1 cellular context compared by ENCODE assay signal in the genomic region with DNA sequence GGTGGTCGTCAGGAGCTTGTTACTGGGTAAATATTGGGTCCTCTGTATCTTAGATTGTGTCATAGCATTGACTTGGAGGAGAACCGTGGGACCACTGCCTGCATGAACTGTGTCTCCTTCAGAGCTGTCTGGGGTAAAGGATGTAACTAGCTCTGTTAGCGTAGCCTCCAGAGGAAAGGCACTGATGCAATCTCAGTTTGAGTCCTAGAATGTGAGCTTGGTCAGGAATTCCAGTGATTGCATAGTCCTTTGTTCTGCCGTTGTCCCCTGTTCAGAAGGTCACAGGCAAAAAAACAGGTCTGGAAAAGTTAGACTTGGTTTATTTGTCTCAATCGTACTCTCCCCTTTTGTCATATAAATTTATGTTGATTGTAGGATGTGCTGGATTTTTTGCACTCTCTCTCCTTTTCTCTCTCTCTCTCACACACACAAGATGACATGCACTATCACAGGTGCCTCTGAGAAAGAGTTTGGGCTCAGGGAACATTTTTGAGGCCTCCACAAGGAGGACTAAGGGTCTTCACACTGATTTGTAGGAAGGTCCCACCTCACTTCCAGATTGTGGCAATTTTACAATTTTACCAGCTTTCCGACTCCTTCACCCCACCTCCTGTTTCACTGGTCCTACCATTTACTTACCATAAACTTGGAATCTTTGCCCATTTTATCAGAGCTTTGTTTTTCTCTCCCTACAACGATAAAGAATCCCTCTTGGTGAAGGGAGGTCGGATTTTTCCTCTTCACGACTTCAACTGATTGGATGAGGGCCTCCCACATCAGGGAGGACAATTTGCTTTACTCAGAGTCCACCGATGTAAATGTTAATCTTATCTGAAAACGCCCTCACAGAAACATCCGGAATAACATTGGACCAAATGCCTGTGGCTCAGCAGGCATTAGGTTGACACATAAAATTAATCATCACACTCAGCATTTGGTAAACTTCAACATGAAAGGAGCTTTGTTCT.
A peak's percentile ranks its signal among the peaks of the same experiment; 100 is the strongest.
TF ChIP-seq lines count a peak whose summit lies in the region.

No MANE protein-coding gene starts in this region.

TF ChIP-seq in HepG2, 621 proteins besides CTCF, POLR2A, EP300 and RAD21 (continued from another document and continues in another):
- TF ChIP-seq, protein P1, sequence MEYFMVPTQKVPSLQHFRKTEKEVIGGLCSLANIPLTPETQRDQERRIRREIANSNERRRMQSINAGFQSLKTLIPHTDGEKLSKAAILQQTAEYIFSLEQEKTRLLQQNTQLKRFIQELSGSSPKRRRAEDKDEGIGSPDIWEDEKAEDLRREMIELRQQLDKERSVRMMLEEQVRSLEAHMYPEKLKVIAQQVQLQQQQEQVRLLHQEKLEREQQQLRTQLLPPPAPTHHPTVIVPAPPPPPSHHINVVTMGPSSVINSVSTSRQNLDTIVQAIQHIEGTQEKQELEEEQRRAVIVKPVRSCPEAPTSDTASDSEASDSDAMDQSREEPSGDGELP (IDR thresholded peaks at IDR 0.05; ENCODE audit: borderline replicate concordance, low read depth): no peak; the same call in 1 of the 2 replicates
- no peak for TF ChIP-seq MBD4 (IDR thresholded peaks at IDR 0.05; ENCODE audit: borderline replicate concordance, low read length)
- TF ChIP-seq, protein P2, sequence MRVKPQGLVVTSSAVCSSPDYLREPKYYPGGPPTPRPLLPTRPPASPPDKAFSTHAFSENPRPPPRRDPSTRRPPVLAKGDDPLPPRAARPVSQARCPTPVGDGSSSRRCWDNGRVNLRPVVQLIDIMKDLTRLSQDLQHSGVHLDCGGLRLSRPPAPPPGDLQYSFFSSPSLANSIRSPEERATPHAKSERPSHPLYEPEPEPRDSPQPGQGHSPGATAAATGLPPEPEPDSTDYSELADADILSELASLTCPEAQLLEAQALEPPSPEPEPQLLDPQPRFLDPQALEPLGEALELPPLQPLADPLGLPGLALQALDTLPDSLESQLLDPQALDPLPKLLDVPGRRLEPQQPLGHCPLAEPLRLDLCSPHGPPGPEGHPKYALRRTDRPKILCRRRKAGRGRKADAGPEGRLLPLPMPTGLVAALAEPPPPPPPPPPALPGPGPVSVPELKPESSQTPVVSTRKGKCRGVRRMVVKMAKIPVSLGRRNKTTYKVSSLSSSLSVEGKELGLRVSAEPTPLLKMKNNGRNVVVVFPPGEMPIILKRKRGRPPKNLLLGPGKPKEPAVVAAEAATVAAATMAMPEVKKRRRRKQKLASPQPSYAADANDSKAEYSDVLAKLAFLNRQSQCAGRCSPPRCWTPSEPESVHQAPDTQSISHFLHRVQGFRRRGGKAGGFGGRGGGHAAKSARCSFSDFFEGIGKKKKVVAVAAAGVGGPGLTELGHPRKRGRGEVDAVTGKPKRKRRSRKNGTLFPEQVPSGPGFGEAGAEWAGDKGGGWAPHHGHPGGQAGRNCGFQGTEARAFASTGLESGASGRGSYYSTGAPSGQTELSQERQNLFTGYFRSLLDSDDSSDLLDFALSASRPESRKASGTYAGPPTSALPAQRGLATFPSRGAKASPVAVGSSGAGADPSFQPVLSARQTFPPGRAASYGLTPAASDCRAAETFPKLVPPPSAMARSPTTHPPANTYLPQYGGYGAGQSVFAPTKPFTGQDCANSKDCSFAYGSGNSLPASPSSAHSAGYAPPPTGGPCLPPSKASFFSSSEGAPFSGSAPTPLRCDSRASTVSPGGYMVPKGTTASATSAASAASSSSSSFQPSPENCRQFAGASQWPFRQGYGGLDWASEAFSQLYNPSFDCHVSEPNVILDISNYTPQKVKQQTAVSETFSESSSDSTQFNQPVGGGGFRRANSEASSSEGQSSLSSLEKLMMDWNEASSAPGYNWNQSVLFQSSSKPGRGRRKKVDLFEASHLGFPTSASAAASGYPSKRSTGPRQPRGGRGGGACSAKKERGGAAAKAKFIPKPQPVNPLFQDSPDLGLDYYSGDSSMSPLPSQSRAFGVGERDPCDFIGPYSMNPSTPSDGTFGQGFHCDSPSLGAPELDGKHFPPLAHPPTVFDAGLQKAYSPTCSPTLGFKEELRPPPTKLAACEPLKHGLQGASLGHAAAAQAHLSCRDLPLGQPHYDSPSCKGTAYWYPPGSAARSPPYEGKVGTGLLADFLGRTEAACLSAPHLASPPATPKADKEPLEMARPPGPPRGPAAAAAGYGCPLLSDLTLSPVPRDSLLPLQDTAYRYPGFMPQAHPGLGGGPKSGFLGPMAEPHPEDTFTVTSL (CRISPR knock-in tag; IDR thresholded peaks at IDR 0.05; ENCODE audit: borderline replicate concordance): peak; percentile 83; the same call in 1 of the 2 replicates
- TF ChIP-seq, protein P3, sequence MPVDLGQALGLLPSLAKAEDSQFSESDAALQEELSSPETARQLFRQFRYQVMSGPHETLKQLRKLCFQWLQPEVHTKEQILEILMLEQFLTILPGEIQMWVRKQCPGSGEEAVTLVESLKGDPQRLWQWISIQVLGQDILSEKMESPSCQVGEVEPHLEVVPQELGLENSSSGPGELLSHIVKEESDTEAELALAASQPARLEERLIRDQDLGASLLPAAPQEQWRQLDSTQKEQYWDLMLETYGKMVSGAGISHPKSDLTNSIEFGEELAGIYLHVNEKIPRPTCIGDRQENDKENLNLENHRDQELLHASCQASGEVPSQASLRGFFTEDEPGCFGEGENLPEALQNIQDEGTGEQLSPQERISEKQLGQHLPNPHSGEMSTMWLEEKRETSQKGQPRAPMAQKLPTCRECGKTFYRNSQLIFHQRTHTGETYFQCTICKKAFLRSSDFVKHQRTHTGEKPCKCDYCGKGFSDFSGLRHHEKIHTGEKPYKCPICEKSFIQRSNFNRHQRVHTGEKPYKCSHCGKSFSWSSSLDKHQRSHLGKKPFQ (CRISPR knock-in tag; IDR thresholded peaks at IDR 0.05; ENCODE audit: insufficient replicate concordance): peak; percentile 59
- no peak for TF ChIP-seq SRY (CRISPR knock-in tag; IDR thresholded peaks at IDR 0.05)
- peak; percentile 81 for TF ChIP-seq KAT8 (CRISPR knock-in tag; IDR thresholded peaks at IDR 0.05)
- TF ChIP-seq SP2 (CRISPR knock-in tag; IDR thresholded peaks at IDR 0.05): no peak
- TF ChIP-seq, protein P4, sequence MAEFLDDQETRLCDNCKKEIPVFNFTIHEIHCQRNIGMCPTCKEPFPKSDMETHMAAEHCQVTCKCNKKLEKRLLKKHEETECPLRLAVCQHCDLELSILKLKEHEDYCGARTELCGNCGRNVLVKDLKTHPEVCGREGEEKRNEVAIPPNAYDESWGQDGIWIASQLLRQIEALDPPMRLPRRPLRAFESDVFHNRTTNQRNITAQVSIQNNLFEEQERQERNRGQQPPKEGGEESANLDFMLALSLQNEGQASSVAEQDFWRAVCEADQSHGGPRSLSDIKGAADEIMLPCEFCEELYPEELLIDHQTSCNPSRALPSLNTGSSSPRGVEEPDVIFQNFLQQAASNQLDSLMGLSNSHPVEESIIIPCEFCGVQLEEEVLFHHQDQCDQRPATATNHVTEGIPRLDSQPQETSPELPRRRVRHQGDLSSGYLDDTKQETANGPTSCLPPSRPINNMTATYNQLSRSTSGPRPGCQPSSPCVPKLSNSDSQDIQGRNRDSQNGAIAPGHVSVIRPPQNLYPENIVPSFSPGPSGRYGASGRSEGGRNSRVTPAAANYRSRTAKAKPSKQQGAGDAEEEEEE (CRISPR knock-in tag; IDR thresholded peaks at IDR 0.05; ENCODE audit: borderline replicate concordance): no peak
- no peak for TF ChIP-seq SNAI1 (CRISPR knock-in tag; IDR thresholded peaks at IDR 0.05; ENCODE audit: borderline replicate concordance)
- TF ChIP-seq, protein P5, sequence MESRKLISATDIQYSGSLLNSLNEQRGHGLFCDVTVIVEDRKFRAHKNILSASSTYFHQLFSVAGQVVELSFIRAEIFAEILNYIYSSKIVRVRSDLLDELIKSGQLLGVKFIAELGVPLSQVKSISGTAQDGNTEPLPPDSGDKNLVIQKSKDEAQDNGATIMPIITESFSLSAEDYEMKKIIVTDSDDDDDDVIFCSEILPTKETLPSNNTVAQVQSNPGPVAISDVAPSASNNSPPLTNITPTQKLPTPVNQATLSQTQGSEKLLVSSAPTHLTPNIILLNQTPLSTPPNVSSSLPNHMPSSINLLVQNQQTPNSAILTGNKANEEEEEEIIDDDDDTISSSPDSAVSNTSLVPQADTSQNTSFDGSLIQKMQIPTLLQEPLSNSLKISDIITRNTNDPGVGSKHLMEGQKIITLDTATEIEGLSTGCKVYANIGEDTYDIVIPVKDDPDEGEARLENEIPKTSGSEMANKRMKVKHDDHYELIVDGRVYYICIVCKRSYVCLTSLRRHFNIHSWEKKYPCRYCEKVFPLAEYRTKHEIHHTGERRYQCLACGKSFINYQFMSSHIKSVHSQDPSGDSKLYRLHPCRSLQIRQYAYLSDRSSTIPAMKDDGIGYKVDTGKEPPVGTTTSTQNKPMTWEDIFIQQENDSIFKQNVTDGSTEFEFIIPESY (CRISPR knock-in tag; IDR thresholded peaks at IDR 0.05): peak; percentile 78
- peak; percentile 71 for TF ChIP-seq KAT7 (CRISPR knock-in tag; IDR thresholded peaks at IDR 0.05; ENCODE audit: borderline replicate concordance)
- TF ChIP-seq TMF1 (CRISPR knock-in tag; IDR thresholded peaks at IDR 0.05; ENCODE audit: low read depth): no peak
- TF ChIP-seq ZNF251 (CRISPR knock-in tag; IDR thresholded peaks at IDR 0.05): no peak
- no peak for TF ChIP-seq NCOA5 (CRISPR knock-in tag; IDR thresholded peaks at IDR 0.05)
- TF ChIP-seq ZNF430 (CRISPR knock-in tag; IDR thresholded peaks at IDR 0.05): peak; percentile 53; the same call in 1 of the 2 replicates
- TF ChIP-seq PHF21A (CRISPR knock-in tag; IDR thresholded peaks at IDR 0.05): peak; percentile 85
- no peak for TF ChIP-seq ZNF841 (CRISPR knock-in tag; IDR thresholded peaks at IDR 0.05; ENCODE audit: borderline replicate concordance)
- no peak for TF ChIP-seq SP4 (CRISPR knock-in tag; IDR thresholded peaks at IDR 0.05)
- peak; percentile 78 for TF ChIP-seq ISL2 (CRISPR knock-in tag; IDR thresholded peaks at IDR 0.05)
- no peak for TF ChIP-seq SMAD9 (CRISPR knock-in tag; IDR thresholded peaks at IDR 0.05)
- no peak for TF ChIP-seq ZNF660 (CRISPR knock-in tag; IDR thresholded peaks at IDR 0.05; ENCODE audit: borderline replicate concordance, low read depth)
- TF ChIP-seq ZNF768 (CRISPR knock-in tag; IDR thresholded peaks at IDR 0.05): no peak
- TF ChIP-seq ZNF788 (CRISPR knock-in tag; IDR thresholded peaks at IDR 0.05; ENCODE audit: borderline replicate concordance): peak; percentile 70; the same call in 1 of the 2 replicates
- TF ChIP-seq NFYC (CRISPR knock-in tag; IDR thresholded peaks at IDR 0.05): no peak; the same call in 1 of the 2 replicates
- no peak for TF ChIP-seq ZNF101 (CRISPR knock-in tag; IDR thresholded peaks at IDR 0.05; ENCODE audit: borderline replicate concordance, low read depth)
- no peak for TF ChIP-seq XBP1 (CRISPR knock-in tag; IDR thresholded peaks at IDR 0.05)
- TF ChIP-seq DPF2 (CRISPR knock-in tag; IDR thresholded peaks at IDR 0.05; ENCODE audit: borderline replicate concordance, low read depth): peak; percentile 87
- TF ChIP-seq, protein P6, sequence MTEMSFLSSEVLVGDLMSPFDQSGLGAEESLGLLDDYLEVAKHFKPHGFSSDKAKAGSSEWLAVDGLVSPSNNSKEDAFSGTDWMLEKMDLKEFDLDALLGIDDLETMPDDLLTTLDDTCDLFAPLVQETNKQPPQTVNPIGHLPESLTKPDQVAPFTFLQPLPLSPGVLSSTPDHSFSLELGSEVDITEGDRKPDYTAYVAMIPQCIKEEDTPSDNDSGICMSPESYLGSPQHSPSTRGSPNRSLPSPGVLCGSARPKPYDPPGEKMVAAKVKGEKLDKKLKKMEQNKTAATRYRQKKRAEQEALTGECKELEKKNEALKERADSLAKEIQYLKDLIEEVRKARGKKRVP (CRISPR knock-in tag; IDR thresholded peaks at IDR 0.05): peak; percentile 57 to 99; a peak in 3 of 4 replicates
- TF ChIP-seq FOXJ3 (CRISPR knock-in tag; IDR thresholded peaks at IDR 0.05; ENCODE audit: borderline replicate concordance): 0 out of 2 replicates have a peak, but pooled peaks have one; percentile 29
- no peak for TF ChIP-seq KLF13 (CRISPR knock-in tag; IDR thresholded peaks at IDR 0.05)
- TF ChIP-seq KAT2B (IDR thresholded peaks at IDR 0.05; ENCODE audit: borderline replicate concordance, low read depth, low read length): no peak
- TF ChIP-seq, protein P7, sequence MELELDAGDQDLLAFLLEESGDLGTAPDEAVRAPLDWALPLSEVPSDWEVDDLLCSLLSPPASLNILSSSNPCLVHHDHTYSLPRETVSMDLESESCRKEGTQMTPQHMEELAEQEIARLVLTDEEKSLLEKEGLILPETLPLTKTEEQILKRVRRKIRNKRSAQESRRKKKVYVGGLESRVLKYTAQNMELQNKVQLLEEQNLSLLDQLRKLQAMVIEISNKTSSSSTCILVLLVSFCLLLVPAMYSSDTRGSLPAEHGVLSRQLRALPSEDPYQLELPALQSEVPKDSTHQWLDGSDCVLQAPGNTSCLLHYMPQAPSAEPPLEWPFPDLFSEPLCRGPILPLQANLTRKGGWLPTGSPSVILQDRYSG (CRISPR knock-in tag; IDR thresholded peaks at IDR 0.05): no peak
- TF ChIP-seq ZNF382 (CRISPR knock-in tag; IDR thresholded peaks at IDR 0.05; ENCODE audit: borderline replicate concordance): no peak
- no peak for TF ChIP-seq SIN3A (IDR thresholded peaks at IDR 0.05; ENCODE audit: borderline replicate concordance, low read depth, low read length)
- TF ChIP-seq ZFP36L2 (CRISPR knock-in tag; IDR thresholded peaks at IDR 0.05): no peak
- peak; percentile 84 for TF ChIP-seq HNRNPLL (IDR thresholded peaks at IDR 0.05; ENCODE audit: low read depth, low read length, poor library complexity, severe bottlenecking)
- TF ChIP-seq ISX (CRISPR knock-in tag; conservative IDR thresholded peaks at IDR 0.05): no peak
- 0 out of 2 replicates have a peak, but pooled peaks have one; percentile 37 for TF ChIP-seq ZBTB7A (CRISPR knock-in tag; IDR thresholded peaks at IDR 0.05)
- 0 out of 2 replicates have a peak, but pooled peaks have one; percentile 33 for TF ChIP-seq ZNF343 (CRISPR knock-in tag; IDR thresholded peaks at IDR 0.05)
- 0 out of 2 replicates have a peak, but pooled peaks have one; percentile 2 for TF ChIP-seq CREB1 (IDR thresholded peaks at IDR 0.05)
- peak; percentile 45; the same call in 1 of the 2 replicates for TF ChIP-seq CREB1 (CRISPR knock-in tag; IDR thresholded peaks at IDR 0.05)
- no peak for TF ChIP-seq MLLT10 (CRISPR knock-in tag; IDR thresholded peaks at IDR 0.05)
- TF ChIP-seq, protein P8, sequence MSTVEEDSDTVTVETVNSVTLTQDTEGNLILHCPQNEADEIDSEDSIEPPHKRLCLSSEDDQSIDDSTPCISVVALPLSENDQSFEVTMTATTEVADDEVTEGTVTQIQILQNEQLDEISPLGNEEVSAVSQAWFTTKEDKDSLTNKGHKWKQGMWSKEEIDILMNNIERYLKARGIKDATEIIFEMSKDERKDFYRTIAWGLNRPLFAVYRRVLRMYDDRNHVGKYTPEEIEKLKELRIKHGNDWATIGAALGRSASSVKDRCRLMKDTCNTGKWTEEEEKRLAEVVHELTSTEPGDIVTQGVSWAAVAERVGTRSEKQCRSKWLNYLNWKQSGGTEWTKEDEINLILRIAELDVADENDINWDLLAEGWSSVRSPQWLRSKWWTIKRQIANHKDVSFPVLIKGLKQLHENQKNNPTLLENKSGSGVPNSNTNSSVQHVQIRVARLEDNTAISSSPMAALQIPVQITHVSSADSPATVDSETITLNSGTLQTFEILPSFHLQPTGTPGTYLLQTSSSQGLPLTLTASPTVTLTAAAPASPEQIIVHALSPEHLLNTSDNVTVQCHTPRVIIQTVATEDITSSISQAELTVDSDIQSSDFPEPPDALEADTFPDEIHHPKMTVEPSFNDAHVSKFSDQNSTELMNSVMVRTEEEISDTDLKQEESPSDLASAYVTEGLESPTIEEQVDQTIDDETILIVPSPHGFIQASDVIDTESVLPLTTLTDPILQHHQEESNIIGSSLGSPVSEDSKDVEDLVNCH (CRISPR knock-in tag; IDR thresholded peaks at IDR 0.05): no peak
